ENCODE assay signal across 8 cellular contexts in the genomic region with DNA sequence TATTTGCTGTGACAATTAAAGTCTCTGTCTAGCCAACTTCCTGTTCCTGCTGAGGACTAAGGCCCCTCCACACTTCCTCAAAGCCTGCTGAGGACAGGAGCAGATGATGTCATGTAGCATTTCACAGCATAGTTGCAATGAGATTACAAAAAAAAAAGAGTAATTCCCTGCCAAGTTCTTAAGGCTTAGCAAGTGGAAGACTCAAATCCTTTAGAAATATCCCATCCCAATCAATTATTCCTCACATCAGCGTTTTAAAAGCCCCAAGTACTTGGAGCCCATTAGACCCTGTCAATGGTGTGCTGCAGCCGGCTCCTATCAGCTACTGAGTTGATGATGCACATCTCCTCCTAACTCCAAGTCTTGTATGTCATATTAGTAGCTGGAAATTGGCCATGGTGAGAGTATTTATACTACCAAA. TPM values are rescaled to one million over a fixed set of nuclear protein-coding genes. Genes with fewer than 3 reads are reported as not detected.
A peak's percentile ranks its signal among the peaks of the same experiment; 100 is the strongest.
DNase-seq lines count a peak whose midpoint lies in the region; ATAC-seq lines count a peak whose summit lies in the region.

No MANE protein-coding gene starts in this region.

- ATAC-seq in GM21515 (IDR thresholded peaks at IDR 0.05; ENCODE audit: unreplicated experiment) = peak; percentile 50

- H3K27ac ChIP-seq in caudate nucleus (ENCODE audit: low read depth, low read length) = peak overlapping the region; percentile 41

- DNase-seq in GF-D8 (lab: John Stamatoyannopoulos, UW) = peak; percentile 53
- peak; percentile 38 for DNase-seq in NCI-H2029 (lab: John Stamatoyannopoulos, UW)
- peak in 2 of 61 donors; percentile 3 to 13 for DNase-seq in caudate nucleus (lab: John Stamatoyannopoulos, UW)
- peak; percentile 23 to 88 for DNase-seq in lung microvascular endothelial cell (ENCODE audit: low read depth in 2 of 2)
- DNase-seq in COR-L47 (lab: John Stamatoyannopoulos, UW) = no peak
- DNase-seq in NCI-H345 (lab: John Stamatoyannopoulos, UW) = no peak
- no peak for DNase-seq in NCI-H526 (lab: John Stamatoyannopoulos, UW)

RNA-seq across cellular contexts. Expression of gene TRANK1, which starts 51.7 kb away (rescaled TPM):
- total RNA-seq in lung microvascular endothelial cell = 4.0 and 6.1 TPM in 2 replicates

Comparison
In these comparisons a context has a peak if more than half of its experiments do, and no peak if none do; other contexts are left out.
1. DNase-seq: peak in GF-D8 (single experiment), NCI-H2029 (single experiment) and lung microvascular endothelial cell (2 of 2); none in COR-L47 (single experiment), NCI-H345 (single experiment) and NCI-H526 (0 of 2).